In genomic region chr2:14114275-14114674, GRCh38 we compare ENCODE assay signal across 28 cellular contexts.
"Had no signal": no experiment of that assay in that cellular context is flagged by ENCODE, and none has a peak within 500 bp of the region (broad histone marks: within the 10 kb centered on the region; RNA-seq: fewer than 3 reads in every experiment).

No MANE protein-coding gene starts in this region.

- ATAC-seq: left colon; left lung; natural killer cell; right lobe of liver; stimulated activated naive B cell treated with anti-CD40 and anti-IgM and Interleukin-4, amounts not matched to agents 10 μg/mL and 1 μg/mL and 100 μg/mL, for 72 hours; stimulated activated naive CD8-positive, alpha-beta T cell treated with anti-CD3 and anti-CD28 coated beads, Interleukin-15, Interleukin-2, amounts not matched to agents 100 U/mL and 50 U/mL, for 24 hours had no signal

- H3K9me3 ChIP-seq: left lung, neutrophil, right atrium auricular region, right lobe of liver, stomach, testis, thyroid gland, transverse colon, upper lobe of left lung, vagina had no signal

- DNase-seq: hippocampal formation; immature natural killer cell; kidney; left colon; left lung; mesendoderm; naive B cell; natural killer cell; nephron progenitor cell; occipital lobe; right lobe of liver; stimulated activated CD4-positive, alpha-beta T cell treated with anti-CD3 and anti-CD28 coated beads, Interleukin-12 subunit alpha, Interleukin-12 subunit beta, amount 100 ng/mL, for 4 hours; stimulated activated CD4-positive, alpha-beta T cell treated with anti-CD3 and anti-CD28 coated beads, Interleukin-15, amount 100 ng/mL, for 24 hours; stimulated activated CD4-positive, alpha-beta T cell treated with anti-CD3 and anti-CD28 coated beads, Interleukin-2, amount 100 ng/mL, for 24 hours; stimulated activated CD4-positive, alpha-beta T cell treated with anti-CD3 and anti-CD28 coated beads, Interleukin-4, amount 100 ng/mL, for 1 hour; stimulated activated naive B cell treated with anti-CD40 and anti-IgM and Interleukin-4, amounts not matched to agents 10 μg/mL and 1 μg/mL and 100 μg/mL, for 72 hours; stimulated activated naive CD8-positive, alpha-beta T cell treated with anti-CD3 and anti-CD28 coated beads, Interleukin-15, Interleukin-2, amounts not matched to agents 100 U/mL and 50 U/mL, for 24 hours; stomach; testis; thyroid gland; transverse colon; upper lobe of left lung had no signal

- H3K27ac ChIP-seq: left lung, neural progenitor cell, neutrophil, right atrium auricular region, right lobe of liver, stomach, testis, thyroid gland, transverse colon, upper lobe of left lung, vagina had no signal

- H3K4me1 ChIP-seq: left lung, neural progenitor cell, right atrium auricular region, right lobe of liver, stomach, testis, thyroid gland, transverse colon, upper lobe of left lung, vagina had no signal

- H3K4me3 ChIP-seq: left lung, lung, neural progenitor cell, right atrium auricular region, right lobe of liver, stomach, testis, thyroid gland, transverse colon, upper lobe of left lung, vagina had no signal

- FAIRE-seq: islet of Langerhans had no signal

- H3K36me3 ChIP-seq: left lung, neural progenitor cell, neutrophil, right atrium auricular region, right lobe of liver, stomach, thyroid gland, transverse colon, upper lobe of left lung, vagina had no signal

- H3K27me3 ChIP-seq: left lung, neural progenitor cell, neutrophil, right atrium auricular region, right lobe of liver, stomach, testis, thyroid gland, transverse colon, upper lobe of left lung, vagina had no signal
